ENCODE assay signal across 6 cellular contexts in genomic region chr17:78962984-78963348, GRCh38. TPM values are rescaled to one million over a fixed set of nuclear protein-coding genes. Genes with fewer than 3 reads are reported as not detected.
"Had no signal": no experiment of that assay in that cellular context is flagged by ENCODE, and none has a peak within 500 bp of the region (broad histone marks: within the 10 kb centered on the region; RNA-seq: fewer than 3 reads in every experiment).

No MANE protein-coding gene starts in this region.

RNA-seq across cellular contexts. Expression of gene CEP295NL, which starts 60.0 kb away (rescaled TPM):
- total RNA-seq: activated CD4-positive, alpha-beta memory T cell treated with anti-CD3 and anti-CD28 coated beads for 36 hours; activated CD4-positive, alpha-beta T cell treated with anti-CD3 and anti-CD28 coated beads for 36 hours; activated CD8-positive, alpha-beta memory T cell treated with anti-CD3 and anti-CD28 coated beads for 36 hours; activated naive CD4-positive, alpha-beta T cell treated with anti-CD3 and anti-CD28 coated beads for 36 hours; activated T-helper 1 cell treated with anti-CD3 and anti-CD28 coated beads, Interleukin-12 subunit alpha, Interleukin-12 subunit beta, Interleukin-2, Interleukin-4 antibody, amounts not matched to agents 30 ng/mL and 10 ng/mL and 1 ng/mL, durations not matched to agents 14 hours and 24 hours and 36 hours; activated T-helper 2 cell treated with anti-CD3 and anti-CD28 coated beads, Interferon-gamma antibody, Interleukin-2, Interleukin-4, amounts not matched to agents 10 μg/mL and 5 μg/mL and 100 μg/mL, durations not matched to agents 14 hours and 24 hours and 36 hours had no signal
